8 cellular contexts compared by ENCODE assay signal in genomic region chr14:60248697-60249314, GRCh38. TPM values are rescaled to one million over a fixed set of nuclear protein-coding genes. Genes with fewer than 3 reads are reported as not detected.
DNase-seq lines count a peak whose midpoint lies in the region; ATAC-seq, FAIRE-seq and TF ChIP-seq lines count a peak whose summit lies in the region.

Gene PPM1A, plus strand, starts transcription at chr14:60249221. Its CDS starts 33,483 bp downstream, at chr14:60282704.

- POLR2A ChIA-PET in OCI-LY7 (lab: Charles Lee): interaction anchor here (0.6 to 8.9 kb wide), 16 partner anchors 8 to 500 kb away, joined by 3 to 115 read pairs (median 5); no protein-coding TSS in a partner anchor

- peak within 1 kb of the TSS; percentile 87 for H3K4me3 ChIP-seq in OCI-LY7 (ENCODE audit: low read depth, low read length, poor library complexity, severe bottlenecking)

- peak within 1 kb of the TSS; percentile 93 for H3K4me2 ChIP-seq in OCI-LY7 (ENCODE audit: low read length)

- TF ChIP-seq CTCF in D721Med (IDR thresholded peaks at IDR 0.05; ENCODE audit: insufficient read depth, missing control alignments) (no peak), OCI-LY7 (conservative IDR thresholded peaks at IDR 0.05; ENCODE audit: low read length) (no peak)

- no peaks in the 10 kb centered on the region for H3K9me3 ChIP-seq in OCI-LY7 (ENCODE audit: low read length)

- no peak for FAIRE-seq in D721Med (lab: Jason Lieb, UNC)

- peaks cover 23% of the 10 kb centered on the region; the same call in 1 of the 2 replicates for H4K20me1 ChIP-seq in OCI-LY7 (ENCODE audit: insufficient read depth, low read length)

- BruUV-seq in OCI-LY7 (replicated peaks; lab: Mats Ljungman, UMichigan): no TSS peak

- H2AFZ ChIP-seq in OCI-LY7 (ENCODE audit: low read length): peak within 1 kb of the TSS; percentile 74; the same call in 1 of the 2 replicates

- CTCF ChIA-PET in OCI-LY7 (lab: Charles Lee; ENCODE audit: unreplicated experiment): interaction anchor here (0.6 to 0.7 kb wide), 2 partner anchors 83 to 103 kb away, joined by 5 read pairs; no protein-coding TSS in a partner anchor

- intact Hi-C loops in OCI-LY7 (cut with micrococcal nuclease; ENCODE audit: unreplicated experiment): loop anchor here (1.0 to 5.0 kb wide), 7 partner anchors 45 to 887 kb away; partner anchors contain the start of gene PCNX4

- H3K36me3 ChIP-seq in OCI-LY7 (ENCODE audit: insufficient read depth, low read length): peaks cover 25% of the 10 kb centered on the region

- H3K4me1 ChIP-seq in OCI-LY7 (ENCODE audit: insufficient read depth, low read length, poor library complexity, severe bottlenecking): peaks cover 55% of the 10 kb centered on the region

- DNase-seq in D721Med (ENCODE audit: insufficient read length, low spot score) (peak; percentile 44), HuH-7 (ENCODE audit: low spot score) (peak; percentile 92), OCI-LY7 (ENCODE audit: low spot score) (peak; percentile 97), activated T-cell treated with anti-CD3 and anti-CD28 coated beads for 1 hour (ENCODE audit: low read depth) (peak; percentile 89), epidermal melanocyte (ENCODE audit: insufficient read length, low spot score) (peak; percentile 84), middle frontal gyrus (ENCODE audit: extremely low spot score, low spot score) (peak; percentile 90)
- peak; percentile 93 to 96 for DNase-seq in stimulated activated CD8-positive, alpha-beta memory T cell treated with anti-CD3 and anti-CD28 coated beads, Interleukin-2, amount 100 ng/mL, for 1 hour (ENCODE audit: low read depth in 2 of 2)

- peaks cover 41% of the 10 kb centered on the region for H3K79me2 ChIP-seq in OCI-LY7 (ENCODE audit: insufficient read depth, low read depth, low read length)

- no peaks in the 10 kb centered on the region for H3K9me2 ChIP-seq in OCI-LY7 (ENCODE audit: insufficient read depth, low read length)

- peak; percentile 70 for ATAC-seq in GM21526 (IDR thresholded peaks at IDR 0.05; ENCODE audit: low FRiP score, unreplicated experiment)

- H3K27ac ChIP-seq in OCI-LY7 (ENCODE audit: low read depth, low read length, poor library complexity, severe bottlenecking): peak within 1 kb of the TSS; percentile 92

RNA-seq across cellular contexts. Expression of gene PPM1A, which starts in this region (rescaled TPM):
- total RNA-seq in OCI-LY7 (2014; rRNA removed; shearing (Covaris generic)): 25.4 and 28.8 TPM in 2 replicates
- 75.1 and 81.0 TPM in 2 replicates for total RNA-seq in OCI-LY7 (2022)

Comparison
In these comparisons a context has a peak if more than half of its experiments do, and no peak if none do; other contexts are left out.
1. Peak in every context shown above with its lines: DNase-seq, ATAC-seq, H3K4me3 ChIP-seq and H3K27ac ChIP-seq.
2. DNase-seq: peak in every context shown above with its lines; median percentile 97 in OCI-LY7; 94 in stimulated activated CD8-positive, alpha-beta memory T cell treated with anti-CD3 and anti-CD28 coated beads, Interleukin-2, amount 100 ng/mL, for 1 hour; 92 in HuH-7; 90 in middle frontal gyrus; 89 in activated T-cell treated with anti-CD3 and anti-CD28 coated beads for 1 hour; 84 in epidermal melanocyte; 44 in D721Med.